12 cellular contexts compared by ENCODE assay signal in the genomic region with DNA sequence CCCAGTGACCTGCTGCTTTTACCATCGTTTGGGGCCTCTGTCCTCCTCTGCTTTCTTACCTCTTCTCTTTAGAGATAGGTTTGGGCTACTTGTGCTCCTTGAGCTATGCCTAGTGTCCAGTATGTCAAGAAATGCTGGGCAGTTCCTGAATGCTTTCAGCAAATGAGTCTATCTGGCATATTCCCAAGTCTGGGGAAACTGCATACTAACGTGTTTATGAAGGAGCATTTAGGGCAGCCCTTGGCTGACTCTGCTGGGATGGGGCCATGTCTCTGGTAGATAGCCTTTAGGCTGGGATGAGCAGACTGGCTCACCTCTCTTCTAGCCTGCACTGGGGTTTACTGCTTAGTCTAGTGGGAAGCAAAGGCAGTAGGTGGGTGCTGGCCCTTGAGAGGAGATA. TPM values are rescaled to one million over a fixed set of nuclear protein-coding genes. Genes with fewer than 3 reads are reported as not detected.
DNase-seq lines count a peak whose midpoint lies in the region; ATAC-seq lines count a peak whose summit lies in the region.
"Had no signal": no experiment of that assay in that cellular context is flagged by ENCODE, and none has a peak within 500 bp of the region (broad histone marks: within the 10 kb centered on the region; RNA-seq: fewer than 3 reads in every experiment).

No MANE protein-coding gene starts in this region.

- CTCF ChIA-PET in activated CD4-positive, alpha-beta memory T cell treated with anti-CD3 and anti-CD28 coated beads for 36 hours (lab: Charles Lee): interaction anchor here (1.2 kb wide), 1 partner anchor 18 kb away, joined by 3 read pairs; no protein-coding TSS in a partner anchor

- H3K9ac ChIP-seq in stomach smooth muscle (ENCODE audit: low read length in 2 of 2): peak overlapping the region in 1 of 2 donors; percentile 55

- peak overlapping the region in 1 of 2 donors; percentile 35 for H3K4me3 ChIP-seq in stomach smooth muscle (ENCODE audit: low read length in 2 of 2)
- H3K4me3 ChIP-seq: colonic mucosa had no signal

- no peaks in the 10 kb centered on the region for H3K9me3 Mint-ChIP-seq in activated CD4-positive, alpha-beta memory T cell treated with anti-CD3 and anti-CD28 coated beads for 36 hours

- H3K27ac ChIP-seq in stomach smooth muscle (ENCODE audit: low read length): peak overlapping the region; percentile 24
- H3K27ac ChIP-seq: colonic mucosa had no signal

- POLR2A ChIA-PET in activated CD4-positive, alpha-beta memory T cell treated with anti-CD3 and anti-CD28 coated beads for 36 hours (lab: Charles Lee): no interaction called here

- peaks cover 43% of the 10 kb centered on the region for H3K4me1 Mint-ChIP-seq in activated CD4-positive, alpha-beta memory T cell treated with anti-CD3 and anti-CD28 coated beads for 36 hours (ENCODE audit: low read depth)

- peaks cover 28% of the 10 kb centered on the region for H3K36me3 Mint-ChIP-seq in activated CD4-positive, alpha-beta memory T cell treated with anti-CD3 and anti-CD28 coated beads for 36 hours

- H3K4me1 ChIP-seq in stomach smooth muscle (ENCODE audit: control insufficient read depth, insufficient read depth, low read length): peaks cover 55% of the 10 kb centered on the region

- no peaks in the 10 kb centered on the region for H3K27me3 Mint-ChIP-seq in activated CD4-positive, alpha-beta memory T cell treated with anti-CD3 and anti-CD28 coated beads for 36 hours

- H3K27ac Mint-ChIP-seq in activated CD4-positive, alpha-beta memory T cell treated with anti-CD3 and anti-CD28 coated beads for 36 hours: no peak overlapping the region

- intact Hi-C loops in activated CD4-positive, alpha-beta memory T cell treated with anti-CD3 and anti-CD28 coated beads for 36 hours (cut with micrococcal nuclease): no loop called here

- H3K27me3 ChIP-seq in stomach smooth muscle (ENCODE audit: control insufficient read depth in 1 of 2, insufficient read depth in 2 of 2, low read length in 2 of 2): no peaks in the 10 kb centered on the region
- H3K27me3 ChIP-seq: colonic mucosa had no signal

- DNase-seq in GM04503 (ENCODE audit: low read depth) (peak; percentile 84), amniotic epithelial cell (ENCODE audit: low read depth) (peak; percentile 85), fibroblast of the conjunctiva (ENCODE audit: low read depth) (peak; percentile 55)
- DNase-seq in activated CD4-positive, alpha-beta memory T cell treated with anti-CD3 and anti-CD28 coated beads for 36 hours: no peak
- no peak for DNase-seq in activated CD4-positive, CD25-positive, alpha-beta regulatory T cell (lab: John Stamatoyannopoulos, UW)
- DNase-seq: activated naive CD4-positive, alpha-beta T cell treated with Interleukin-2 at 50 U/mL for 16 hours; colonic mucosa; NCI-H2081 had no signal

- no peak overlapping the region for H3K4me3 Mint-ChIP-seq in activated CD4-positive, alpha-beta memory T cell treated with anti-CD3 and anti-CD28 coated beads for 36 hours

- H3K9me3 ChIP-seq in stomach smooth muscle (ENCODE audit: control insufficient read depth in 2 of 2, low read length in 2 of 2): no peaks in the 10 kb centered on the region
- H3K9me3 ChIP-seq: colonic mucosa had no signal

- ATAC-seq in GM19023 (IDR thresholded peaks at IDR 0.05; ENCODE audit: unreplicated experiment): no peak
- ATAC-seq in HG03571 (IDR thresholded peaks at IDR 0.05; ENCODE audit: unreplicated experiment): no peak
- ATAC-seq: Right ventricle myocardium inferior had no signal

- peaks cover 0 to 8% of the 10 kb centered on the region in 2 donors for H3K36me3 ChIP-seq in stomach smooth muscle (ENCODE audit: control insufficient read depth in 2 of 2, insufficient read depth in 2 of 2, low read length in 2 of 2)
- H3K36me3 ChIP-seq: colonic mucosa had no signal

RNA-seq across cellular contexts. Expression of gene SUSD2, which starts 43.7 kb away (rescaled TPM):
- total RNA-seq in activated CD4-positive, alpha-beta memory T cell treated with anti-CD3 and anti-CD28 coated beads for 36 hours: under 1 TPM; 0.19 to 0.22 TPM

Comparison
In these comparisons a context has a peak if more than half of its experiments do, and no peak if none do; other contexts are left out.
1. DNase-seq: peak in GM04503 (single experiment), amniotic epithelial cell (single experiment) and fibroblast of the conjunctiva (single experiment); none in activated CD4-positive, alpha-beta memory T cell treated with anti-CD3 and anti-CD28 coated beads for 36 hours (single experiment) and activated CD4-positive, CD25-positive, alpha-beta regulatory T cell (0 of 4).